ENCODE assay signal across 20 cellular contexts in the genomic region with DNA sequence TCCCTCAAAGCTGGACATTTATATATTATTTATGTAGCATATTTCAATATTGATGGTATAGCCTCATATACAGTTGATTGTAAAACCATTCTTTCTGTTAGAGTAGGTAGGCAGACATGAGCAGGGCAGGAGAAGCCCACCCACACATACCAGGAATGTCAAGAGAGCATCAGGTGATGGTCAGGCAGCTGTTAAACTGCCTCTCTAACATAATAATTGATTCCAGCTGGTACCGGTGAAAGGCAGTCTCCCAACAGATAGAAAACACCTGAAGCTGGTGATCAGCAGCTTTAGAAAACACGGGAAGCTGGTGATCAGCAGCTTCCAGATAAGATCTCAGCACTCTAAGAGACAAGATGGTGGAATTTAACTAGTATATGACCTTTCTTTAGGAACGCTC.
DNase-seq lines count a peak whose midpoint lies in the region; ATAC-seq lines count a peak whose summit lies in the region.
"Had no signal": no experiment of that assay in that cellular context is flagged by ENCODE, and none has a peak within 500 bp of the region (broad histone marks: within the 10 kb centered on the region; RNA-seq: fewer than 3 reads in every experiment).

No MANE protein-coding gene starts in this region.

- intact Hi-C loops in posterior cingulate gyrus (cut with DNase I) = no loop called here

- DNase-seq in NCI-H1417 (lab: John Stamatoyannopoulos, UW) (peak in 2 of 3 experiments; percentile 10 to 54), NCI-H1417 treated with DMSO at 0.1 percent for 48 hours (lab: John Stamatoyannopoulos, UW) (no peak), NCI-H146 treated with DMSO at 0.1 percent for 48 hours (lab: John Stamatoyannopoulos, UW; ENCODE audit: unreplicated experiment) (peak; percentile 98), SK-N-DZ (ENCODE audit: low spot score) (peak; percentile 47), left kidney (ENCODE audit: low read depth, low spot score) (peak; percentile 56), NCI-H187 (lab: John Stamatoyannopoulos, UW) (no peak), posterior cingulate gyrus (no peak)
- DNase-seq: activated CD4-positive, alpha-beta T cell treated with anti-CD3 and anti-CD28 coated beads, Interleukin-2, amount 50 U/mL, for 4 hours; activated CD4-positive, CD25-positive, alpha-beta regulatory T cell; AML-193; aorta; CD8-positive, alpha-beta T cell; cortex of kidney; DMS 273 treated with DMSO at 0.1 percent for 48 hours; NCI-H1930; nucleus accumbens; RPMI8226; upper lobe of right lung had no signal

- no peak for ATAC-seq in GM21529 (IDR thresholded peaks at IDR 0.05; ENCODE audit: unreplicated experiment)
- ATAC-seq: CD8-positive, alpha-beta T cell; K562; upper lobe of right lung had no signal

Comparison
In these comparisons a context has a peak if more than half of its experiments do, and no peak if none do; other contexts are left out.
1. DNase-seq: peak in NCI-H1417 (2 of 3), NCI-H146 treated with DMSO at 0.1 percent for 48 hours (single experiment), SK-N-DZ (single experiment) and left kidney (single experiment); none in NCI-H1417 treated with DMSO at 0.1 percent for 48 hours (single experiment), NCI-H187 (0 of 2) and posterior cingulate gyrus (0 of 10).